In genomic region chr3:56187051-56187450, GRCh38 we compare ENCODE assay signal across 1 cellular context.
TF ChIP-seq lines count a peak whose summit lies in the region.

No MANE protein-coding gene starts in this region.

TF ChIP-seq in HepG2, 621 proteins besides CTCF, POLR2A, EP300 and RAD21 (continued from another document):
- TF ChIP-seq ZNF660 (CRISPR knock-in tag; IDR thresholded peaks at IDR 0.05; ENCODE audit: borderline replicate concordance, low read depth) (no peak), ETS1 (CRISPR knock-in tag; IDR thresholded peaks at IDR 0.05) (no peak), ZNF674 (CRISPR knock-in tag; IDR thresholded peaks at IDR 0.05; ENCODE audit: low read depth) (no peak)
